Comparison of ENCODE assay signal across 6 cellular contexts in the genomic region with DNA sequence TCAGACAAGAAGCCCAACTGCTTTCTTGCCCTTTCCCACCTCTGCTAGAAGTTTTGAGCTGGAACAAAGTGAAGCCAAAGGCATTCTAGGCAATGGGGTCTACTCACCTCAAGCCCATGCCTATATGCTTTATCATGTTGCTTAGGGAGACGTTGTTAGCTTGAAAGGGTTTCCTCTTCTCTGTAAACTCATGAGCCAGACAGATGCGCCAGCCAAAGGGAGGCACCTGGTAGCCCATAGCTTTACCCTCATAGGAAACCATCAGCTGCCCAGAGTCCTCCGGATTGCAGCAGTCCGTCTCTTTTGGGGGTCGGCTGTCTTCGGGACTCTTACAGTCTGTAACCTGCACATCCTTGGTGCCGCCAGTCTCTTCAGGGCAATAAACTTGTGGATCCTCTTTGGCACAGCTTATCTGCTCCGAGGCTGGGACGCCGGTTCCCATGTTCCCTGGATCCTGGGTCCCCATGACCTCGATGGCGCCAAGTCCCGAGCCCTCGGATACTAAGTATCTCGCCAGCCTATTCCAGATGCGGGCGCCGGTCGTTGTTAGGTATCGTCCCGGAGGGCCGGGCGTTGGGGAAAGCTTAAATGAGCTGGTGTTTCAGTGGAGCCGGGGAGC. TPM values are rescaled to one million over a fixed set of nuclear protein-coding genes. Genes with fewer than 3 reads are reported as not detected.
A peak's percentile ranks its signal among the peaks of the same experiment; 100 is the strongest.
DNase-seq lines count a peak whose midpoint lies in the region; ATAC-seq and TF ChIP-seq lines count a peak whose summit lies in the region.

No MANE protein-coding gene starts in this region.

- H4K20me1 ChIP-seq in OCI-LY3 (ENCODE audit: insufficient read depth, low read length): peaks cover 17% of the 10 kb centered on the region

- 0 out of 2 replicates have a peak overlapping the region, but pooled peaks have one; percentile 32 for H2AFZ ChIP-seq in OCI-LY3 (ENCODE audit: low read depth, low read length)

- TF ChIP-seq CTCF in C4-2B (conservative IDR thresholded peaks at IDR 0.05) (no peak), OCI-LY3 (IDR thresholded peaks at IDR 0.05; ENCODE audit: low read depth, low read length) (no peak), foreskin keratinocyte (conservative IDR thresholded peaks at IDR 0.05) (no peak), thoracic aorta (IDR thresholded peaks at IDR 0.05) (no peak)

- H3K4me2 ChIP-seq in OCI-LY3 (ENCODE audit: low read length): peak overlapping the region; percentile 90

- peaks cover 33% of the 10 kb centered on the region for H3K4me1 ChIP-seq in OCI-LY3 (ENCODE audit: low read length)
- H3K4me1 ChIP-seq in foreskin keratinocyte: peaks cover 20% of the 10 kb centered on the region
- peaks cover 23 to 54% of the 10 kb centered on the region in 2 donors for H3K4me1 ChIP-seq in thoracic aorta (ENCODE audit: control insufficient read depth in 1 of 2, low read depth in 2 of 2)

- H3K9me3 ChIP-seq in OCI-LY3 (ENCODE audit: insufficient read depth, low read length): no peaks in the 10 kb centered on the region
- no peaks in the 10 kb centered on the region for H3K9me3 ChIP-seq in thoracic aorta

- peak overlapping the region; percentile 90 for H3K4me3 ChIP-seq in OCI-LY3 (ENCODE audit: low read length)
- H3K4me3 ChIP-seq in thoracic aorta: peak overlapping the region; percentile 98

- H3K79me2 ChIP-seq in OCI-LY3 (ENCODE audit: low read length): peaks cover 50% of the 10 kb centered on the region

- ATAC-seq in foreskin keratinocyte: peak; percentile 3
- peak; percentile 3 for ATAC-seq in thoracic aorta (ENCODE audit: insufficient number of reproducible peaks, low FRiP score, low read depth)
- no peak for ATAC-seq in GM21381 (IDR thresholded peaks at IDR 0.05; ENCODE audit: unreplicated experiment)

- H3K36me3 ChIP-seq in OCI-LY3 (replicated peaks; ENCODE audit: low read depth, low read length): peaks cover 22% of the 10 kb centered on the region
- H3K36me3 ChIP-seq in thoracic aorta: peaks cover 43% of the 10 kb centered on the region

- H3K27me3 ChIP-seq in OCI-LY3 (ENCODE audit: low read depth, low read length): no peaks in the 10 kb centered on the region
- H3K27me3 ChIP-seq in foreskin keratinocyte: no peaks in the 10 kb centered on the region
- no peaks in the 10 kb centered on the region for H3K27me3 ChIP-seq in thoracic aorta (replicated peaks; ENCODE audit: insufficient read depth)

- no peak for DNase-seq in foreskin keratinocyte
- DNase-seq in thoracic aorta (ENCODE audit: low spot score): no peak
- DNase-seq in foreskin melanocyte: no peak

- peak overlapping the region; percentile 85 for H3K9ac ChIP-seq in OCI-LY3 (ENCODE audit: low read length)

- H3K27ac ChIP-seq in C4-2B: peak overlapping the region; percentile 90
- peak overlapping the region; percentile 54; the same call in 1 of the 2 replicates for H3K27ac ChIP-seq in OCI-LY3 (ENCODE audit: low read length)
- H3K27ac ChIP-seq in foreskin keratinocyte: peak overlapping the region; percentile 61
- peak overlapping the region; percentile 76 to 93 for H3K27ac ChIP-seq in thoracic aorta

RNA-seq across cellular contexts. Expression of a gene that starts 0.7 kb away (rescaled TPM):
- total RNA-seq in foreskin keratinocyte (26.9 and 27.2 TPM in 2 replicates), thoracic aorta (100 to 1,000 TPM in 1 of 2 donors, 10 to 100 TPM in 1; 75.8 to 115 TPM)
- polyA plus RNA-seq in foreskin keratinocyte: 19.2 and 20.4 TPM in 2 replicates

RNA-seq across cellular contexts. Expression of a gene that starts 0.7 kb away (rescaled TPM):
- 16.3 and 17.3 TPM in 2 replicates for total RNA-seq in foreskin keratinocyte
- 8.4 and 8.9 TPM in 2 replicates for polyA plus RNA-seq in foreskin keratinocyte
- 10 to 100 TPM; 23.0 to 24.5 TPM for total RNA-seq in thoracic aorta

RNA-seq across cellular contexts. Expression of a gene that starts 5.7 kb away (rescaled TPM):
- total RNA-seq in foreskin keratinocyte (not detected in 2 replicates), thoracic aorta (not detected)
- polyA plus RNA-seq in foreskin keratinocyte: not detected in 2 replicates

RNA-seq across cellular contexts. Expression of a gene that starts 15.9 kb away (rescaled TPM):
- total RNA-seq in foreskin keratinocyte (40.2 and 44.1 TPM in 2 replicates), thoracic aorta (10 to 100 TPM; 46.0 to 62.4 TPM)
- 44.0 and 46.7 TPM in 2 replicates for polyA plus RNA-seq in foreskin keratinocyte

RNA-seq across cellular contexts. Expression of a gene that starts 16.4 kb away (rescaled TPM):
- total RNA-seq in foreskin keratinocyte: 153 and 173 TPM in 2 replicates
- polyA plus RNA-seq in foreskin keratinocyte: 96.5 and 100 TPM in 2 replicates
- 1,000 to 10,000 TPM in 1 of 2 donors, 100 to 1,000 TPM in 1; 889 to 1,019 TPM for total RNA-seq in thoracic aorta
